Comparison of ENCODE assay signal across 7 cellular contexts in genomic region chr7:148527717-148528168, GRCh38.
DNase-seq lines count a peak whose midpoint lies in the region; TF ChIP-seq lines count a peak whose summit lies in the region.

No MANE protein-coding gene starts in this region.

- no peaks in the 10 kb centered on the region for H3K9me2 ChIP-seq in SK-N-SH

- no peaks in the 10 kb centered on the region for H3K79me2 ChIP-seq in SK-N-SH (ENCODE audit: insufficient read depth)

- H3K9ac ChIP-seq in SK-N-SH = no peak overlapping the region

- H3F3A ChIP-seq in SK-N-SH (replicated peaks; ENCODE audit: insufficient read depth) = no peaks in the 10 kb centered on the region

- CTCF ChIA-PET in SK-N-SH (lab: Yijun Ruan, JAX) = interaction anchor here (0.6 to 3.8 kb wide), 31 partner anchors 9 to 435 kb away, joined by 3 to 36 read pairs (median 3); no protein-coding TSS in a partner anchor
- CTCF ChIA-PET in activated naive CD4-positive, alpha-beta T cell treated with anti-CD3 and anti-CD28 coated beads, Interleukin-2, amount 10 ng/mL, durations not matched to agents 7 days and 5 days (lab: Charles Lee) = interaction anchor here (0.6 to 1.2 kb wide), 9 partner anchors 10 to 435 kb away, joined by 3 to 6 read pairs (median 3); no protein-coding TSS in a partner anchor

- peak; percentile 86 for TF ChIP-seq CTCF in GM12874 (IDR thresholded peaks at IDR 0.05; ENCODE audit: insufficient read depth, low read depth, low read length)
- peak; percentile 99 for TF ChIP-seq CTCF in SK-N-SH (IDR thresholded peaks at IDR 0.05)

- H3K27me3 Mint-ChIP-seq in activated naive CD4-positive, alpha-beta T cell treated with anti-CD3 and anti-CD28 coated beads, Interleukin-2, amount 10 ng/mL, durations not matched to agents 7 days and 5 days = peaks cover 33% of the 10 kb centered on the region

- peak; percentile 72 for DNase-seq in H7
- DNase-seq in LHCN-M2 (ENCODE audit: low read depth) = peak; percentile 77
- peak; percentile 81 for DNase-seq in SK-N-SH
- DNase-seq in activated naive CD4-positive, alpha-beta T cell treated with anti-CD3 and anti-CD28 coated beads, Interleukin-2, amount 10 ng/mL, durations not matched to agents 7 days and 5 days = peak; percentile 93
- peak; percentile 31 for DNase-seq in hepatic stellate cell (ENCODE audit: low spot score)
- DNase-seq in stimulated activated CD4-positive, alpha-beta T cell treated with anti-CD3 and anti-CD28 coated beads, Interleukin-15, amount 100 ng/mL, for 1 hour (ENCODE audit: low read depth in 1 of 2, low spot score in 1 of 2) = peak; percentile 56 to 66

- no peaks in the 10 kb centered on the region for H4K20me1 ChIP-seq in SK-N-SH (ENCODE audit: insufficient read depth)

- no peak overlapping the region for H3K4me2 ChIP-seq in SK-N-SH

- H3K27ac Mint-ChIP-seq in activated naive CD4-positive, alpha-beta T cell treated with anti-CD3 and anti-CD28 coated beads, Interleukin-2, amount 10 ng/mL, durations not matched to agents 7 days and 5 days = no peak overlapping the region

- no peak overlapping the region for H3K4me3 Mint-ChIP-seq in activated naive CD4-positive, alpha-beta T cell treated with anti-CD3 and anti-CD28 coated beads, Interleukin-2, amount 10 ng/mL, durations not matched to agents 7 days and 5 days

- TF ChIP-seq EP300 in SK-N-SH (IDR thresholded peaks at IDR 0.05; ENCODE audit: borderline replicate concordance in 1 of 2, low read depth in 1 of 2, low read length in 1 of 2) = no peak

- WGBS in SK-N-SH (ENCODE audit: low lambda C conversion rate) = 2% methylated on average over 6 of the region's 6 CpGs

- no peak overlapping the region for H2AFZ ChIP-seq in SK-N-SH (ENCODE audit: low read depth)

- H3K27ac ChIP-seq in SK-N-SH (ENCODE audit: low read depth in 2 of 2, low read length in 1 of 2) = no peak overlapping the region

- no peaks in the 10 kb centered on the region for H3K36me3 Mint-ChIP-seq in activated naive CD4-positive, alpha-beta T cell treated with anti-CD3 and anti-CD28 coated beads, Interleukin-2, amount 10 ng/mL, durations not matched to agents 7 days and 5 days

- POLR2A ChIA-PET in SK-N-SH (lab: Yijun Ruan, JAX) = no interaction called here

- no peaks in the 10 kb centered on the region for H3K4me1 Mint-ChIP-seq in activated naive CD4-positive, alpha-beta T cell treated with anti-CD3 and anti-CD28 coated beads, Interleukin-2, amount 10 ng/mL, durations not matched to agents 7 days and 5 days

- H3K4me3 ChIP-seq in H7 (ENCODE audit: insufficient read depth, low read depth, low read length) (no peak overlapping the region), SK-N-SH (ENCODE audit: low read depth in 2 of 2, low read length in 1 of 2) (peak overlapping the region in 1 of 2 experiments; percentile 15; a peak in 1 of 4 replicates)

- H3K9me3 ChIP-seq in SK-N-SH = no peaks in the 10 kb centered on the region

- no peaks in the 10 kb centered on the region; a peak in 1 of 4 replicates for H3K4me1 ChIP-seq in SK-N-SH (ENCODE audit: control insufficient read depth in 1 of 2, insufficient read depth in 2 of 2, low read depth in 1 of 2, low read length in 1 of 2)

- TF ChIP-seq RAD21 in SK-N-SH (IDR thresholded peaks at IDR 0.05; ENCODE audit: low read length) = peak; percentile 85

- no peaks in the 10 kb centered on the region for H3K9me3 Mint-ChIP-seq in activated naive CD4-positive, alpha-beta T cell treated with anti-CD3 and anti-CD28 coated beads, Interleukin-2, amount 10 ng/mL, durations not matched to agents 7 days and 5 days

- no peaks in the 10 kb centered on the region for H3K27me3 ChIP-seq in H7 (ENCODE audit: control insufficient read depth, insufficient read depth, low read length)
- no peaks in the 10 kb centered on the region; the same call in 1 of the 2 replicates for H3K27me3 ChIP-seq in SK-N-SH (ENCODE audit: insufficient read depth)

- H3K36me3 ChIP-seq in H7 (replicated peaks; ENCODE audit: control insufficient read depth, insufficient read depth, low read length) (no peaks in the 10 kb centered on the region), SK-N-SH (replicated peaks in 1 of 2; ENCODE audit: control insufficient read depth in 1 of 2, insufficient read depth in 2 of 2, low read length in 1 of 2) (no peaks in the 10 kb centered on the region)

TF ChIP-seq in SK-N-SH, 30 proteins besides CTCF, POLR2A, EP300 and RAD21:
- TF ChIP-seq USF1 (IDR thresholded peaks at IDR 0.05; ENCODE audit: borderline replicate concordance, low read depth) (no peak), JUND (IDR thresholded peaks at IDR 0.05) (no peak), MXI1 (IDR thresholded peaks at IDR 0.05; ENCODE audit: low read depth, low read length) (no peak; the same call in 1 of the 2 replicates), RCOR1 (IDR thresholded peaks at IDR 0.05; ENCODE audit: low read length) (peak; percentile 52; the same call in 1 of the 2 replicates), ELF1 (IDR thresholded peaks at IDR 0.05) (no peak), POLR2AphosphoS5 (IDR thresholded peaks at IDR 0.05; ENCODE audit: low read depth, low read length) (no peak), SMC3 (IDR thresholded peaks at IDR 0.05; ENCODE audit: low read depth, low read length) (peak; percentile 90), RFX5 (IDR thresholded peaks at IDR 0.05; ENCODE audit: low read length) (no peak), NFIC (IDR thresholded peaks at IDR 0.05; ENCODE audit: borderline replicate concordance) (no peak), GABPA (IDR thresholded peaks at IDR 0.05; ENCODE audit: low read depth) (no peak), CHD2 (IDR thresholded peaks at IDR 0.05; ENCODE audit: low read length, partially characterized antibody) (peak; percentile 42), TCF12 (IDR thresholded peaks at IDR 0.05) (no peak), YY1 (IDR thresholded peaks at IDR 0.05; ENCODE audit: low read depth) (no peak), PBX3 (IDR thresholded peaks at IDR 0.05) (peak; percentile 79), NRF1 (IDR thresholded peaks at IDR 0.05; ENCODE audit: low read depth, low read length) (no peak)

Comparison
In these comparisons a context has a peak if more than half of its experiments do, and no peak if none do; other contexts are left out.
1. DNase-seq: peak in every context shown above with its lines; median percentile 93 in activated naive CD4-positive, alpha-beta T cell treated with anti-CD3 and anti-CD28 coated beads, Interleukin-2, amount 10 ng/mL, durations not matched to agents 7 days and 5 days; 81 in SK-N-SH; 77 in LHCN-M2; 72 in H7; 61 in stimulated activated CD4-positive, alpha-beta T cell treated with anti-CD3 and anti-CD28 coated beads, Interleukin-15, amount 100 ng/mL, for 1 hour; 31 in hepatic stellate cell.